ENCODE assay signal across 1 cellular context in genomic region chr5:36680066-36680465, GRCh38.
TF ChIP-seq lines count a peak whose summit lies in the region.

No MANE protein-coding gene starts in this region.

TF ChIP-seq in IMR-90, 13 proteins besides CTCF, POLR2A, EP300 and RAD21 (continued from another document):
- no peak for TF ChIP-seq USF2 (IDR thresholded peaks at IDR 0.05; ENCODE audit: low read depth, low read length)
- no peak for TF ChIP-seq MAZ (IDR thresholded peaks at IDR 0.05; ENCODE audit: borderline replicate concordance, low read depth, low read length)
- no peak for TF ChIP-seq CEBPB (IDR thresholded peaks at IDR 0.05; ENCODE audit: low read depth, low read length)
- TF ChIP-seq FOS (IDR thresholded peaks at IDR 0.05; ENCODE audit: low read depth, low read length) = no peak
- no peak for TF ChIP-seq MAFK (IDR thresholded peaks at IDR 0.05; ENCODE audit: low read depth, low read length)
- TF ChIP-seq RFX5 (IDR thresholded peaks at IDR 0.05; ENCODE audit: low read depth, low read length) = no peak
- no peak for TF ChIP-seq ELK1 (IDR thresholded peaks at IDR 0.05; ENCODE audit: borderline replicate concordance, low read depth, low read length)
- TF ChIP-seq BHLHE40 (IDR thresholded peaks at IDR 0.05; ENCODE audit: low read depth, low read length) = no peak
- TF ChIP-seq RCOR1 (IDR thresholded peaks at IDR 0.05; ENCODE audit: insufficient replicate concordance, low read length) = no peak
- no peak for TF ChIP-seq SMC3 (IDR thresholded peaks at IDR 0.05; ENCODE audit: low read depth, low read length)
- no peak for TF ChIP-seq MXI1 (IDR thresholded peaks at IDR 0.05; ENCODE audit: borderline replicate concordance, low read depth, low read length)
